28 cellular contexts compared by ENCODE assay signal in genomic region chr7:37304926-37305325, GRCh38.
DNase-seq lines count a peak whose midpoint lies in the region; ATAC-seq, FAIRE-seq and TF ChIP-seq lines count a peak whose summit lies in the region.
"Had no signal": no experiment of that assay in that cellular context is flagged by ENCODE, and none has a peak within 500 bp of the region (broad histone marks: within the 10 kb centered on the region; RNA-seq: fewer than 3 reads in every experiment).

No MANE protein-coding gene starts in this region.

- H3K9me3 Mint-ChIP-seq in Calu3 (ENCODE audit: low read depth, unreplicated experiment), result peaks cover 14% of the 10 kb centered on the region
- H3K9me3 Mint-ChIP-seq: CD8-positive, alpha-beta T cell had no signal

- no peak for TF ChIP-seq EP300 in K562 (IDR thresholded peaks at IDR 0.05; ENCODE audit: low read length)

- WGBS in K562 (ENCODE audit: insufficient coverage, low coverage, missing lambda C conversion rate), result 14% methylated on average over 3 of the region's 3 CpGs

- no peak for TF ChIP-seq RAD21 in K562 (CRISPR knock-in tag; conservative IDR thresholded peaks at IDR 0.05 in 1 of 2, IDR thresholded peaks at IDR 0.05 in 1 of 2)

- no peak overlapping the region for H3K27ac ChIP-seq in K562 (ENCODE audit: extremely low read depth, low read depth, low read length)
- peak overlapping the region; percentile 38 for H3K27ac ChIP-seq in neutrophil
- H3K27ac ChIP-seq: BLaER1 treated with 17β-estradiol and CSF1 and Interleukin-3, amounts not matched to agents 10 nM and 100 nM had no signal

- no peak overlapping the region for H3K9ac ChIP-seq in K562 (ENCODE audit: insufficient read depth in 1 of 2, low read depth in 2 of 2, low read length in 2 of 2)
- H3K9ac ChIP-seq: BLaER1 treated with 17β-estradiol and CSF1 and Interleukin-3, amounts not matched to agents 10 nM and 100 nM had no signal

- H3K27me3 ChIP-seq in K562 (ENCODE audit: control insufficient read depth in 2 of 2, insufficient read depth in 2 of 2, low read length in 2 of 2) (no peaks in the 10 kb centered on the region; a peak in 1 of 5 replicates), neutrophil (no peaks in the 10 kb centered on the region)
- H3K27me3 ChIP-seq: BLaER1 treated with 17β-estradiol and CSF1 and Interleukin-3, amounts not matched to agents 10 nM and 100 nM had no signal

- no peaks in the 10 kb centered on the region for H3K36me3 Mint-ChIP-seq in Calu3 (ENCODE audit: insufficient read depth, unreplicated experiment)

- POLR2A ChIA-PET in K562 (lab: Yijun Ruan, JAX), result no interaction called here

- peaks cover 37% of the 10 kb centered on the region for H3K27me3 Mint-ChIP-seq in Calu3 (ENCODE audit: unreplicated experiment)

- H3K4me1 ChIP-seq in K562 (replicated peaks in 1 of 2; ENCODE audit: control insufficient read depth in 2 of 2, insufficient read depth in 2 of 2, low read length in 2 of 2) (no peaks in the 10 kb centered on the region), neutrophil (ENCODE audit: control insufficient read depth in 1 of 2, insufficient read depth in 1 of 2, low read depth in 1 of 2, low read length in 1 of 2) (peaks cover 16 to 18% of the 10 kb centered on the region in 2 experiments)
- H3K4me1 ChIP-seq: Caco-2 had no signal

- no peak for TF ChIP-seq CTCF in K562 (IDR thresholded peaks at IDR 0.05 in 2 of 3, conservative IDR thresholded peaks at IDR 0.05 in 1 of 3; ENCODE audit: insufficient read depth in 2 of 3, low read depth in 1 of 3, low read length in 3 of 3)
- TF ChIP-seq CTCF in neutrophil (IDR thresholded peaks at IDR 0.05), result no peak
- no peak for TF ChIP-seq CTCF in Calu3 (IDR thresholded peaks at IDR 0.05; ENCODE audit: unreplicated experiment)

- no peak for ATAC-seq in K562
- no peak for ATAC-seq in HG02970 (IDR thresholded peaks at IDR 0.05; ENCODE audit: low FRiP score, unreplicated experiment)
- no peak for ATAC-seq in HG03378 (IDR thresholded peaks at IDR 0.05; ENCODE audit: unreplicated experiment)
- ATAC-seq: CD8-positive, alpha-beta T cell had no signal

- DNase-seq in A172 (ENCODE audit: low spot score) (peak; percentile 37), MV-4-11 (lab: John Stamatoyannopoulos, UW) (peak; percentile 5), K562 (ENCODE audit: extremely low read depth in 1 of 4, low spot score in 3 of 4) (no peak), GM12892 (ENCODE audit: insufficient read length) (no peak), Calu3 (no peak)
- DNase-seq: AML-193; Caco-2; CD8-positive, alpha-beta T cell; DMS 273 treated with DMSO at 0.1 percent for 48 hours; DMS79; EL; GDM1; Karpas-422; NCI-H146; NCI-H2029; NCI-H446; NCI-H526 treated with DMSO at 0.1 percent for 48 hours; Right ventricle myocardium superior; RPMI8226; SW 1271 had no signal

- no peak overlapping the region for H3K4me2 ChIP-seq in K562 (ENCODE audit: insufficient read depth, low read length)

- H4K20me1 ChIP-seq in K562 (replicated peaks; ENCODE audit: control insufficient read depth, insufficient read depth, low read length), result no peaks in the 10 kb centered on the region

- H3K79me2 ChIP-seq in K562 (ENCODE audit: control insufficient read depth, insufficient read depth, low read length), result no peaks in the 10 kb centered on the region

- H3K4me3 Mint-ChIP-seq in Calu3 (ENCODE audit: low read depth, unreplicated experiment), result no peak overlapping the region
- H3K4me3 Mint-ChIP-seq: CD8-positive, alpha-beta T cell had no signal

- H3K4me1 Mint-ChIP-seq in Calu3 (ENCODE audit: low read depth, unreplicated experiment), result no peaks in the 10 kb centered on the region

- H3K27ac Mint-ChIP-seq in Calu3 (ENCODE audit: unreplicated experiment), result no peak overlapping the region
- H3K27ac Mint-ChIP-seq: CD8-positive, alpha-beta T cell had no signal

- H2AFZ ChIP-seq in K562 (ENCODE audit: low read depth, low read length), result no peak overlapping the region

- H3K4me3 ChIP-seq in K562, result no peak overlapping the region
- H3K4me3 ChIP-seq in neutrophil (ENCODE audit: low read depth in 1 of 2, low read length in 1 of 2), result no peak overlapping the region
- H3K4me3 ChIP-seq: BLaER1 treated with 17β-estradiol and CSF1 and Interleukin-3, amounts not matched to agents 10 nM and 100 nM had no signal

- FAIRE-seq in K562 (lab: Jason Lieb, UNC) (no peak), GM12892 (lab: Jason Lieb, UNC) (no peak)
- FAIRE-seq: A204.1, GM12891, GM19239, H54 had no signal

- in situ Hi-C loops in K562 (cut with MboI), result no loop called here

- no peaks in the 10 kb centered on the region for H3K36me3 ChIP-seq in K562 (ENCODE audit: control insufficient read depth, insufficient read depth, low read length)
- no peaks in the 10 kb centered on the region for H3K36me3 ChIP-seq in neutrophil

- H3K9me1 ChIP-seq in K562 (ENCODE audit: control insufficient read depth, insufficient read depth, low read length), result no peaks in the 10 kb centered on the region

- intact Hi-C loops in K562 (cut with micrococcal nuclease), result no loop called here
- intact Hi-C loops in Calu3 (cut with micrococcal nuclease; ENCODE audit: unreplicated experiment), result no loop called here

- BruUV-seq in K562 (replicated peaks; lab: Mats Ljungman, UMichigan) (no TSS peak), Calu3 (replicated peaks; lab: Mats Ljungman, UMichigan) (no TSS peak)

- H3K9me3 ChIP-seq in K562 (replicated peaks; ENCODE audit: control insufficient read depth, insufficient read depth, low read depth, low read length) (no peaks in the 10 kb centered on the region), neutrophil (no peaks in the 10 kb centered on the region)
- H3K9me3 ChIP-seq: Caco-2 had no signal

- TF ChIP-seq POLR2A in K562 (conservative IDR thresholded peaks at IDR 0.05), result no peak
- no peak for TF ChIP-seq POLR2A in GM12892 (IDR thresholded peaks at IDR 0.05; ENCODE audit: low read depth, low read length)

- CTCF ChIA-PET in K562 (lab: Yijun Ruan, JAX; ENCODE audit: low intra/inter-chr PET ratio) (no interaction called here), Calu3 (lab: Charles Lee) (no interaction called here)

TF ChIP-seq in K562, 482 proteins besides CTCF, POLR2A, EP300 and RAD21:
- TF ChIP-seq ZNF282 (CRISPR knock-in tag; IDR thresholded peaks at IDR 0.05) (no peak), FOXA1 (IDR thresholded peaks at IDR 0.05; ENCODE audit: borderline replicate concordance) (no peak), MCM7 (IDR thresholded peaks at IDR 0.05) (no peak)
- TF ChIP-seq, protein P1, sequence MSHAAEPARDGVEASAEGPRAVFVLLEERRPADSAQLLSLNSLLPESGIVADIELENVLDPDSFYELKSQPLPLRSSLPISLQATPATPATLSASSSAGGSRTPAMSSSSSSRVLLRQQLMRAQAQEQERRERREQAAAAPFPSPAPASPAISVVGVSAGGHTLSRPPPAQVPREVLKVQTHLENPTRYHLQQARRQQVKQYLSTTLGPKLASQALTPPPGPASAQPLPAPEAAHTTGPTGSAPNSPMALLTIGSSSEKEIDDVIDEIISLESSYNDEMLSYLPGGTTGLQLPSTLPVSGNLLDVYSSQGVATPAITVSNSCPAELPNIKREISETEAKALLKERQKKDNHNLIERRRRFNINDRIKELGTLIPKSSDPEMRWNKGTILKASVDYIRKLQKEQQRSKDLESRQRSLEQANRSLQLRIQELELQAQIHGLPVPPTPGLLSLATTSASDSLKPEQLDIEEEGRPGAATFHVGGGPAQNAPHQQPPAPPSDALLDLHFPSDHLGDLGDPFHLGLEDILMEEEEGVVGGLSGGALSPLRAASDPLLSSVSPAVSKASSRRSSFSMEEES (CRISPR knock-in tag; IDR thresholded peaks at IDR 0.05), result peak; percentile 49
TF ChIP-seq in K562: peak in this region for 1.

Comparison
In these comparisons a context has a peak if more than half of its experiments do, and no peak if none do; other contexts are left out.
1. DNase-seq: peak in A172 (single experiment) and MV-4-11 (single experiment); none in K562 (0 of 4), GM12892 (single experiment) and Calu3 (single experiment).